8 cellular contexts compared by ENCODE assay signal in genomic region chr17:70636517-70637133, GRCh38.
DNase-seq lines count a peak whose midpoint lies in the region; ATAC-seq and TF ChIP-seq lines count a peak whose summit lies in the region.

No MANE protein-coding gene starts in this region.

- no peaks in the 10 kb centered on the region for H3K9me3 Mint-ChIP-seq in progenitor cell of endocrine pancreas (ENCODE audit: low read depth)
- no peaks in the 10 kb centered on the region for H3K9me3 Mint-ChIP-seq in stimulated activated naive B cell treated with anti-CD40 and anti-IgM and Interleukin-4, amounts not matched to agents 10 μg/mL and 1 μg/mL and 100 μg/mL, for 72 hours

- no peak overlapping the region for H3K27ac ChIP-seq in RWPE1

- DNase-seq in stimulated activated CD4-positive, alpha-beta T cell treated with anti-CD3 and anti-CD28 coated beads, Interleukin-15, amount 100 ng/mL, for 24 hours: peak; percentile 7
- no peak for DNase-seq in stimulated activated CD4-positive, alpha-beta T cell treated with anti-CD3 and anti-CD28 coated beads, Interleukin-1b, Interleukin-23, amount 100 ng/mL, for 48 hours
- peak; percentile 36 for DNase-seq in KBM-7
- DNase-seq in RWPE1 (ENCODE audit: low spot score): peak; percentile 45
- DNase-seq in fibroblast of gingiva (ENCODE audit: low read depth): peak; percentile 21
- no peak for DNase-seq in progenitor cell of endocrine pancreas (ENCODE audit: low spot score, unreplicated experiment)
- DNase-seq in ecto neural progenitor cell (ENCODE audit: low spot score): no peak
- no peak for DNase-seq in stimulated activated naive B cell treated with anti-CD40 and anti-IgM and Interleukin-4, amounts not matched to agents 10 μg/mL and 1 μg/mL and 100 μg/mL, for 72 hours

- no peaks in the 10 kb centered on the region for H3K36me3 Mint-ChIP-seq in progenitor cell of endocrine pancreas (ENCODE audit: insufficient read depth)
- no peaks in the 10 kb centered on the region for H3K36me3 Mint-ChIP-seq in stimulated activated naive B cell treated with anti-CD40 and anti-IgM and Interleukin-4, amounts not matched to agents 10 μg/mL and 1 μg/mL and 100 μg/mL, for 72 hours

- no peak for ATAC-seq in stimulated activated naive B cell treated with anti-CD40 and anti-IgM and Interleukin-4, amounts not matched to agents 10 μg/mL and 1 μg/mL and 100 μg/mL, for 72 hours (replicated peaks)

- TF ChIP-seq CTCF in RWPE1 (conservative IDR thresholded peaks at IDR 0.05; ENCODE audit: low read depth) (peak; percentile 85), progenitor cell of endocrine pancreas (IDR thresholded peaks at IDR 0.05; ENCODE audit: unreplicated experiment) (peak; percentile 78)

- CTCF ChIA-PET in RWPE1 (lab: Yijun Ruan, JAX): interaction anchor here (0.5 to 0.7 kb wide), 2 partner anchors 454 to 809 kb away, joined by 3 to 4 read pairs; no protein-coding TSS in a partner anchor

- POLR2A ChIA-PET in RWPE1 (lab: Yijun Ruan, JAX; ENCODE audit: low non-redundant PET): no interaction called here

- no peak overlapping the region for H3K4me3 Mint-ChIP-seq in progenitor cell of endocrine pancreas (ENCODE audit: low read depth)
- no peak overlapping the region for H3K4me3 Mint-ChIP-seq in stimulated activated naive B cell treated with anti-CD40 and anti-IgM and Interleukin-4, amounts not matched to agents 10 μg/mL and 1 μg/mL and 100 μg/mL, for 72 hours

- in situ Hi-C loops in KBM-7 (cut with MboI; ENCODE audit: low pct_unique_long_range_greater_than_20kb, low sequenced_read_pairs): no loop called here

- peaks cover 8% of the 10 kb centered on the region for H3K4me1 Mint-ChIP-seq in progenitor cell of endocrine pancreas (ENCODE audit: low read depth)
- no peaks in the 10 kb centered on the region for H3K4me1 Mint-ChIP-seq in stimulated activated naive B cell treated with anti-CD40 and anti-IgM and Interleukin-4, amounts not matched to agents 10 μg/mL and 1 μg/mL and 100 μg/mL, for 72 hours

- no peaks in the 10 kb centered on the region for H3K27me3 Mint-ChIP-seq in progenitor cell of endocrine pancreas
- H3K27me3 Mint-ChIP-seq in stimulated activated naive B cell treated with anti-CD40 and anti-IgM and Interleukin-4, amounts not matched to agents 10 μg/mL and 1 μg/mL and 100 μg/mL, for 72 hours: no peaks in the 10 kb centered on the region

- H3K27ac Mint-ChIP-seq in progenitor cell of endocrine pancreas: no peak overlapping the region
- H3K27ac Mint-ChIP-seq in stimulated activated naive B cell treated with anti-CD40 and anti-IgM and Interleukin-4, amounts not matched to agents 10 μg/mL and 1 μg/mL and 100 μg/mL, for 72 hours: no peak overlapping the region

Comparison
In these comparisons a context has a peak if more than half of its experiments do, and no peak if none do; other contexts are left out.
1. DNase-seq: peak in stimulated activated CD4-positive, alpha-beta T cell treated with anti-CD3 and anti-CD28 coated beads, Interleukin-15, amount 100 ng/mL, for 24 hours (single experiment), KBM-7 (single experiment), RWPE1 (single experiment) and fibroblast of gingiva (single experiment); none in stimulated activated CD4-positive, alpha-beta T cell treated with anti-CD3 and anti-CD28 coated beads, Interleukin-1b, Interleukin-23, amount 100 ng/mL, for 48 hours (single experiment), progenitor cell of endocrine pancreas (single experiment), ecto neural progenitor cell (single experiment) and stimulated activated naive B cell treated with anti-CD40 and anti-IgM and Interleukin-4, amounts not matched to agents 10 μg/mL and 1 μg/mL and 100 μg/mL, for 72 hours (single experiment).